ENCODE assay signal across 1 cellular context in the genomic region with DNA sequence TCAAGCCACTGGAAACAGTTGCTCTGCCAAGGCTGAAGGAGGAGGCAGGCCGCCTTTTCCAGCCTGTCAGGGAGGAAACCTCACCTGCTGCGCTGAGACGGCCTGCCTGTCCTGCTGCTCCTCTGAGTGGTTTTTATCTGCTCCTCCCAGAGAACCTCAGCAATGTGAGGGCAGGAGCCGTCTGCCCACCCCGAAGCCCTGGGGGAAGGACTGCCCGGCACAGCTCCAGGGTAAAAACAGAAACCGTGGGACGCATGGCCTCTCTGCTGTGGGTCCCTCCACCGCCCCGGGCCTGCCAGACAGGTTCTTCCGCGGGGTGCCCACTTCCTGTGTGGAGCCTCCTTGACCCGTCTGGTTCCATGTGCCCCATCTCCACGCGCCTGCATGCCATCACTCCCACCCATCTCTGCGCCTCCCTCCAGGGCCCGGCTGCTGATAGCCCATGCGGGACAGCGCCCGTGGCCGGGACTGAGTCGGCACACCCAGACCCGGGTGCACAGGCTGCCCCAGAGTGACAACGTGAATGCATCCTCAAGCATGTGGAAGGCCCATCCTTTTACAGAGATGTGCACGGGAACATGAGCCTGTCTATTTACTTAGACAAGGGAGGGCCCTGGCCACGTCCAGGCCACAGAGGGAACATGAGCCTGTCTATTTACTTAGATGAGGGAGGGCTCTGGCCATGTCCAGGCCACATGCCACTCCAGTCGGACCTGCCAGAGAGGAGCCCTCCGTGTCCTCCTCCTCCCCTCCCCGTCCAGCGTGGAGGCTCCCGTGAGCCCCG.
A peak's percentile ranks its signal among the peaks of the same experiment; 100 is the strongest.
TF ChIP-seq lines count a peak whose summit lies in the region.

No MANE protein-coding gene starts in this region.

TF ChIP-seq in HepG2, 621 proteins besides CTCF, POLR2A, EP300 and RAD21 (continued from another document and continues in another):
- TF ChIP-seq, protein P1, sequence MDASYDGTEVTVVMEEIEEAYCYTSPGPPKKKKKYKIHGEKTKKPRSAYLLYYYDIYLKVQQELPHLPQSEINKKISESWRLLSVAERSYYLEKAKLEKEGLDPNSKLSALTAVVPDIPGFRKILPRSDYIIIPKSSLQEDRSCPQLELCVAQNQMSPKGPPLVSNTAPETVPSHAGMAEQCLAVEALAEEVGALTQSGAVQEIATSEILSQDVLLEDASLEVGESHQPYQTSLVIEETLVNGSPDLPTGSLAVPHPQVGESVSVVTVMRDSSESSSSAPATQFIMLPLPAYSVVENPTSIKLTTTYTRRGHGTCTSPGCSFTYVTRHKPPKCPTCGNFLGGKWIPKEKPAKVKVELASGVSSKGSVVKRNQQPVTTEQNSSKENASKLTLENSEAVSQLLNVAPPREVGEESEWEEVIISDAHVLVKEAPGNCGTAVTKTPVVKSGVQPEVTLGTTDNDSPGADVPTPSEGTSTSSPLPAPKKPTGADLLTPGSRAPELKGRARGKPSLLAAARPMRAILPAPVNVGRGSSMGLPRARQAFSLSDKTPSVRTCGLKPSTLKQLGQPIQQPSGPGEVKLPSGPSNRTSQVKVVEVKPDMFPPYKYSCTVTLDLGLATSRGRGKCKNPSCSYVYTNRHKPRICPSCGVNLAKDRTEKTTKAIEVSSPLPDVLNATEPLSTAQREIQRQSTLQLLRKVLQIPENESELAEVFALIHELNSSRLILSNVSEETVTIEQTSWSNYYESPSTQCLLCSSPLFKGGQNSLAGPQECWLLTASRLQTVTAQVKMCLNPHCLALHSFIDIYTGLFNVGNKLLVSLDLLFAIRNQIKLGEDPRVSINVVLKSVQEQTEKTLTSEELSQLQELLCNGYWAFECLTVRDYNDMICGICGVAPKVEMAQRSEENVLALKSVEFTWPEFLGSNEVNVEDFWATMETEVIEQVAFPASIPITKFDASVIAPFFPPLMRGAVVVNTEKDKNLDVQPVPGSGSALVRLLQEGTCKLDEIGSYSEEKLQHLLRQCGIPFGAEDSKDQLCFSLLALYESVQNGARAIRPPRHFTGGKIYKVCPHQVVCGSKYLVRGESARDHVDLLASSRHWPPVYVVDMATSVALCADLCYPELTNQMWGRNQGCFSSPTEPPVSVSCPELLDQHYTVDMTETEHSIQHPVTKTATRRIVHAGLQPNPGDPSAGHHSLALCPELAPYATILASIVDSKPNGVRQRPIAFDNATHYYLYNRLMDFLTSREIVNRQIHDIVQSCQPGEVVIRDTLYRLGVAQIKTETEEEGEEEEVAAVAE (CRISPR knock-in tag; IDR thresholded peaks at IDR 0.05; ENCODE audit: borderline replicate concordance): peak; percentile 57; the same call in 1 of the 2 replicates
- TF ChIP-seq FOXO1 (CRISPR knock-in tag; IDR thresholded peaks at IDR 0.05) (peak; percentile 62; the same call in 1 of the 2 replicates), ISL2 (CRISPR knock-in tag; IDR thresholded peaks at IDR 0.05) (no peak), ZNF441 (CRISPR knock-in tag; IDR thresholded peaks at IDR 0.05; ENCODE audit: borderline replicate concordance) (peak; percentile 56; the same call in 1 of the 2 replicates), ZFP37 (CRISPR knock-in tag; IDR thresholded peaks at IDR 0.05; ENCODE audit: borderline replicate concordance) (peak; percentile 71; the same call in 1 of the 2 replicates), CHD4 (IDR thresholded peaks at IDR 0.05; ENCODE audit: borderline replicate concordance, low read length) (no peak), GATAD2A (CRISPR knock-in tag; IDR thresholded peaks at IDR 0.05) (peak; percentile 88), ZNF225 (CRISPR knock-in tag; IDR thresholded peaks at IDR 0.05) (peak; percentile 59; the same call in 1 of the 2 replicates), ZNF570 (CRISPR knock-in tag; IDR thresholded peaks at IDR 0.05; ENCODE audit: borderline replicate concordance) (no peak), POGZ (CRISPR knock-in tag; IDR thresholded peaks at IDR 0.05) (no peak), ZBTB38 (CRISPR knock-in tag; IDR thresholded peaks at IDR 0.05) (peak; percentile 71; the same call in 1 of the 2 replicates), ZFY (CRISPR knock-in tag; IDR thresholded peaks at IDR 0.05) (peak; percentile 64), ELF3 (CRISPR knock-in tag; IDR thresholded peaks at IDR 0.05) (peak; percentile 73), HDAC1 (CRISPR knock-in tag; IDR thresholded peaks at IDR 0.05) (peak; percentile 83), NRL (CRISPR knock-in tag; IDR thresholded peaks at IDR 0.05; ENCODE audit: borderline replicate concordance) (peak; percentile 37; the same call in 1 of the 2 replicates), MEF2D (CRISPR knock-in tag; IDR thresholded peaks at IDR 0.05) (peak; percentile 39; the same call in 1 of the 2 replicates), ZMYM3 (CRISPR knock-in tag; IDR thresholded peaks at IDR 0.05) (peak; percentile 58; the same call in 1 of the 2 replicates), FOXA1 (IDR thresholded peaks at IDR 0.05) (0 out of 2 replicates have a peak, but pooled peaks have one; percentile 32), FOXA1 (CRISPR knock-in tag; IDR thresholded peaks at IDR 0.05) (peak; percentile 97), ZNF605 (CRISPR knock-in tag; IDR thresholded peaks at IDR 0.05) (peak; percentile 58; the same call in 1 of the 2 replicates), BORCS8-MEF2B (CRISPR knock-in tag; IDR thresholded peaks at IDR 0.05) (no peak), HDAC2 (CRISPR knock-in tag; IDR thresholded peaks at IDR 0.05) (peak; percentile 82), ZNF232 (CRISPR knock-in tag; IDR thresholded peaks at IDR 0.05; ENCODE audit: borderline replicate concordance) (peak; percentile 29; the same call in 1 of the 2 replicates), SNAI1 (CRISPR knock-in tag; IDR thresholded peaks at IDR 0.05; ENCODE audit: borderline replicate concordance) (no peak), ZNF749 (CRISPR knock-in tag; IDR thresholded peaks at IDR 0.05; ENCODE audit: borderline replicate concordance) (peak; percentile 27; the same call in 1 of the 2 replicates), ZFP1 (CRISPR knock-in tag; IDR thresholded peaks at IDR 0.05) (peak; percentile 52; the same call in 1 of the 2 replicates), PPARG (CRISPR knock-in tag; conservative IDR thresholded peaks at IDR 0.05) (0 out of 2 replicates have a peak, but pooled peaks have one; percentile 21), CBX1 (IDR thresholded peaks at IDR 0.05; ENCODE audit: low read depth) (no peak), SIX4 (CRISPR knock-in tag; IDR thresholded peaks at IDR 0.05) (peak; percentile 84), FOXK1 (CRISPR knock-in tag; IDR thresholded peaks at IDR 0.05; ENCODE audit: borderline replicate concordance, low read depth) (peak; percentile 60; the same call in 1 of the 2 replicates)
- TF ChIP-seq, protein P2, sequence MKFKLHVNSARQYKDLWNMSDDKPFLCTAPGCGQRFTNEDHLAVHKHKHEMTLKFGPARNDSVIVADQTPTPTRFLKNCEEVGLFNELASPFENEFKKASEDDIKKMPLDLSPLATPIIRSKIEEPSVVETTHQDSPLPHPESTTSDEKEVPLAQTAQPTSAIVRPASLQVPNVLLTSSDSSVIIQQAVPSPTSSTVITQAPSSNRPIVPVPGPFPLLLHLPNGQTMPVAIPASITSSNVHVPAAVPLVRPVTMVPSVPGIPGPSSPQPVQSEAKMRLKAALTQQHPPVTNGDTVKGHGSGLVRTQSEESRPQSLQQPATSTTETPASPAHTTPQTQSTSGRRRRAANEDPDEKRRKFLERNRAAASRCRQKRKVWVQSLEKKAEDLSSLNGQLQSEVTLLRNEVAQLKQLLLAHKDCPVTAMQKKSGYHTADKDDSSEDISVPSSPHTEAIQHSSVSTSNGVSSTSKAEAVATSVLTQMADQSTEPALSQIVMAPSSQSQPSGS (CRISPR knock-in tag; IDR thresholded peaks at IDR 0.05): 0 out of 2 replicates have a peak, but pooled peaks have one; percentile 48
- TF ChIP-seq, protein P3, sequence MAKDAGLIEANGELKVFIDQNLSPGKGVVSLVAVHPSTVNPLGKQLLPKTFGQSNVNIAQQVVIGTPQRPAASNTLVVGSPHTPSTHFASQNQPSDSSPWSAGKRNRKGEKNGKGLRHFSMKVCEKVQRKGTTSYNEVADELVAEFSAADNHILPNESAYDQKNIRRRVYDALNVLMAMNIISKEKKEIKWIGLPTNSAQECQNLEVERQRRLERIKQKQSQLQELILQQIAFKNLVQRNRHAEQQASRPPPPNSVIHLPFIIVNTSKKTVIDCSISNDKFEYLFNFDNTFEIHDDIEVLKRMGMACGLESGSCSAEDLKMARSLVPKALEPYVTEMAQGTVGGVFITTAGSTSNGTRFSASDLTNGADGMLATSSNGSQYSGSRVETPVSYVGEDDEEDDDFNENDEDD (CRISPR knock-in tag; IDR thresholded peaks at IDR 0.05; ENCODE audit: borderline replicate concordance): peak; percentile 63; the same call in 1 of the 2 replicates
- TF ChIP-seq, protein P4, sequence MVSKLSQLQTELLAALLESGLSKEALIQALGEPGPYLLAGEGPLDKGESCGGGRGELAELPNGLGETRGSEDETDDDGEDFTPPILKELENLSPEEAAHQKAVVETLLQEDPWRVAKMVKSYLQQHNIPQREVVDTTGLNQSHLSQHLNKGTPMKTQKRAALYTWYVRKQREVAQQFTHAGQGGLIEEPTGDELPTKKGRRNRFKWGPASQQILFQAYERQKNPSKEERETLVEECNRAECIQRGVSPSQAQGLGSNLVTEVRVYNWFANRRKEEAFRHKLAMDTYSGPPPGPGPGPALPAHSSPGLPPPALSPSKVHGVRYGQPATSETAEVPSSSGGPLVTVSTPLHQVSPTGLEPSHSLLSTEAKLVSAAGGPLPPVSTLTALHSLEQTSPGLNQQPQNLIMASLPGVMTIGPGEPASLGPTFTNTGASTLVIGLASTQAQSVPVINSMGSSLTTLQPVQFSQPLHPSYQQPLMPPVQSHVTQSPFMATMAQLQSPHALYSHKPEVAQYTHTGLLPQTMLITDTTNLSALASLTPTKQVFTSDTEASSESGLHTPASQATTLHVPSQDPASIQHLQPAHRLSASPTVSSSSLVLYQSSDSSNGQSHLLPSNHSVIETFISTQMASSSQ (IDR thresholded peaks at IDR 0.05; ENCODE audit: low read depth): peak; percentile 23; the same call in 1 of the 2 replicates
- TF ChIP-seq, protein P4 (CRISPR knock-in tag; IDR thresholded peaks at IDR 0.05; ENCODE audit: borderline replicate concordance): no peak
- TF ChIP-seq, protein P5, sequence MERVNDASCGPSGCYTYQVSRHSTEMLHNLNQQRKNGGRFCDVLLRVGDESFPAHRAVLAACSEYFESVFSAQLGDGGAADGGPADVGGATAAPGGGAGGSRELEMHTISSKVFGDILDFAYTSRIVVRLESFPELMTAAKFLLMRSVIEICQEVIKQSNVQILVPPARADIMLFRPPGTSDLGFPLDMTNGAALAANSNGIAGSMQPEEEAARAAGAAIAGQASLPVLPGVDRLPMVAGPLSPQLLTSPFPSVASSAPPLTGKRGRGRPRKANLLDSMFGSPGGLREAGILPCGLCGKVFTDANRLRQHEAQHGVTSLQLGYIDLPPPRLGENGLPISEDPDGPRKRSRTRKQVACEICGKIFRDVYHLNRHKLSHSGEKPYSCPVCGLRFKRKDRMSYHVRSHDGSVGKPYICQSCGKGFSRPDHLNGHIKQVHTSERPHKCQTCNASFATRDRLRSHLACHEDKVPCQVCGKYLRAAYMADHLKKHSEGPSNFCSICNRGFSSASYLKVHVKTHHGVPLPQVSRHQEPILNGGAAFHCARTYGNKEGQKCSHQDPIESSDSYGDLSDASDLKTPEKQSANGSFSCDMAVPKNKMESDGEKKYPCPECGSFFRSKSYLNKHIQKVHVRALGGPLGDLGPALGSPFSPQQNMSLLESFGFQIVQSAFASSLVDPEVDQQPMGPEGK (CRISPR knock-in tag; IDR thresholded peaks at IDR 0.05): peak; percentile 90
- TF ChIP-seq, protein P6, sequence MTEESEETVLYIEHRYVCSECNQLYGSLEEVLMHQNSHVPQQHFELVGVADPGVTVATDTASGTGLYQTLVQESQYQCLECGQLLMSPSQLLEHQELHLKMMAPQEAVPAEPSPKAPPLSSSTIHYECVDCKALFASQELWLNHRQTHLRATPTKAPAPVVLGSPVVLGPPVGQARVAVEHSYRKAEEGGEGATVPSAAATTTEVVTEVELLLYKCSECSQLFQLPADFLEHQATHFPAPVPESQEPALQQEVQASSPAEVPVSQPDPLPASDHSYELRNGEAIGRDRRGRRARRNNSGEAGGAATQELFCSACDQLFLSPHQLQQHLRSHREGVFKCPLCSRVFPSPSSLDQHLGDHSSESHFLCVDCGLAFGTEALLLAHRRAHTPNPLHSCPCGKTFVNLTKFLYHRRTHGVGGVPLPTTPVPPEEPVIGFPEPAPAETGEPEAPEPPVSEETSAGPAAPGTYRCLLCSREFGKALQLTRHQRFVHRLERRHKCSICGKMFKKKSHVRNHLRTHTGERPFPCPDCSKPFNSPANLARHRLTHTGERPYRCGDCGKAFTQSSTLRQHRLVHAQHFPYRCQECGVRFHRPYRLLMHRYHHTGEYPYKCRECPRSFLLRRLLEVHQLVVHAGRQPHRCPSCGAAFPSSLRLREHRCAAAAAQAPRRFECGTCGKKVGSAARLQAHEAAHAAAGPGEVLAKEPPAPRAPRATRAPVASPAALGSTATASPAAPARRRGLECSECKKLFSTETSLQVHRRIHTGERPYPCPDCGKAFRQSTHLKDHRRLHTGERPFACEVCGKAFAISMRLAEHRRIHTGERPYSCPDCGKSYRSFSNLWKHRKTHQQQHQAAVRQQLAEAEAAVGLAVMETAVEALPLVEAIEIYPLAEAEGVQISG (CRISPR knock-in tag; IDR thresholded peaks at IDR 0.05): peak; percentile 45; the same call in 1 of the 2 replicates
- TF ChIP-seq, protein P7, sequence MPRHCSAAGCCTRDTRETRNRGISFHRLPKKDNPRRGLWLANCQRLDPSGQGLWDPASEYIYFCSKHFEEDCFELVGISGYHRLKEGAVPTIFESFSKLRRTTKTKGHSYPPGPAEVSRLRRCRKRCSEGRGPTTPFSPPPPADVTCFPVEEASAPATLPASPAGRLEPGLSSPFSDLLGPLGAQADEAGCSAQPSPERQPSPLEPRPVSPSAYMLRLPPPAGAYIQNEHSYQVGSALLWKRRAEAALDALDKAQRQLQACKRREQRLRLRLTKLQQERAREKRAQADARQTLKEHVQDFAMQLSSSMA (CRISPR knock-in tag; IDR thresholded peaks at IDR 0.05): 0 out of 2 replicates have a peak, but pooled peaks have one; percentile 39
- TF ChIP-seq, protein P8, sequence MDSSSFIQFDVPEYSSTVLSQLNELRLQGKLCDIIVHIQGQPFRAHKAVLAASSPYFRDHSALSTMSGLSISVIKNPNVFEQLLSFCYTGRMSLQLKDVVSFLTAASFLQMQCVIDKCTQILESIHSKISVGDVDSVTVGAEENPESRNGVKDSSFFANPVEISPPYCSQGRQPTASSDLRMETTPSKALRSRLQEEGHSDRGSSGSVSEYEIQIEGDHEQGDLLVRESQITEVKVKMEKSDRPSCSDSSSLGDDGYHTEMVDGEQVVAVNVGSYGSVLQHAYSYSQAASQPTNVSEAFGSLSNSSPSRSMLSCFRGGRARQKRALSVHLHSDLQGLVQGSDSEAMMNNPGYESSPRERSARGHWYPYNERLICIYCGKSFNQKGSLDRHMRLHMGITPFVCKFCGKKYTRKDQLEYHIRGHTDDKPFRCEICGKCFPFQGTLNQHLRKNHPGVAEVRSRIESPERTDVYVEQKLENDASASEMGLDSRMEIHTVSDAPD (CRISPR knock-in tag; IDR thresholded peaks at IDR 0.05): no peak
